9 cellular contexts compared by ENCODE assay signal in genomic region chr5:61912559-61912958, GRCh38.
"Had no signal": no experiment of that assay in that cellular context is flagged by ENCODE, and none has a peak within 500 bp of the region (broad histone marks: within the 10 kb centered on the region; RNA-seq: fewer than 3 reads in every experiment).

No MANE protein-coding gene starts in this region.

- H3K27ac ChIP-seq: VCaP, WERI-Rb-1 had no signal

- H3K36me3 ChIP-seq: WERI-Rb-1 had no signal

- ATAC-seq: activated CD4-positive, alpha-beta T cell treated with anti-CD3 and anti-CD28 coated beads for 36 hours; activated CD4-positive, CD25-positive, alpha-beta regulatory T cell treated with anti-CD3 and anti-CD28 coated beads, Interleukin-2, amount 50 U/mL, for 24 hours; activated CD8-positive, alpha-beta memory T cell treated with anti-CD3 and anti-CD28 coated beads, Interleukin-2, amount 10 ng/mL, durations not matched to agents 7 days and 5 days; activated CD8-positive, alpha-beta T cell treated with anti-CD3 and anti-CD28 coated beads for 36 hours; activated CD8-positive, alpha-beta T cell treated with anti-CD3 and anti-CD28 coated beads, Interleukin-2, amount 10 ng/mL, durations not matched to agents 7 days and 5 days; T-helper 17 cell; WTC11 had no signal
